Comparison of ENCODE assay signal across 8 cellular contexts in genomic region chr9:15422355-15423327, GRCh38. TPM values are rescaled to one million over a fixed set of nuclear protein-coding genes. Genes with fewer than 3 reads are reported as not detected.
DNase-seq lines count a peak whose midpoint lies in the region; ATAC-seq, FAIRE-seq and TF ChIP-seq lines count a peak whose summit lies in the region.

SNAPC3 (plus strand) TSS chr9:15422876; CDS start chr9:15422880, 4 bp downstream.

- FAIRE-seq in H54 (lab: Jason Lieb, UNC) = peak; percentile 98

- H3K27ac Mint-ChIP-seq in activated T-helper 2 cell treated with anti-CD3 and anti-CD28 coated beads, Interferon-gamma antibody, Interleukin-2, Interleukin-4, amounts not matched to agents 10 μg/mL and 5 μg/mL and 100 μg/mL, durations not matched to agents 14 hours and 24 hours and 36 hours = peak within 1 kb of the TSS; percentile 88
- peak within 1 kb of the TSS; percentile 89 to 96 (median 93) for H3K27ac Mint-ChIP-seq in naive thymus-derived CD4-positive, alpha-beta T cell
- H3K27ac Mint-ChIP-seq in stimulated activated memory B cell treated with anti-CD40 and anti-IgM and Interleukin-4, amounts not matched to agents 10 μg/mL and 1 μg/mL and 100 μg/mL, for 72 hours = peak within 1 kb of the TSS; percentile 96

- TF ChIP-seq POLR2A in H54 (IDR thresholded peaks at IDR 0.05; ENCODE audit: low read depth, low read length) = peak; percentile 80

- POLR2A ChIA-PET in RWPE1 (lab: Yijun Ruan, JAX; ENCODE audit: low non-redundant PET) = no interaction called here
- POLR2A ChIA-PET in naive thymus-derived CD4-positive, alpha-beta T cell (lab: Charles Lee) = interaction anchor here (0.6 to 2.2 kb wide), 9 partner anchors 29 to 130 kb away, joined by 3 to 13 read pairs (median 5); partner anchors contain the start of genes CCDC171, PSIP1 and TTC39B

- H3K9me3 Mint-ChIP-seq in activated T-helper 2 cell treated with anti-CD3 and anti-CD28 coated beads, Interferon-gamma antibody, Interleukin-2, Interleukin-4, amounts not matched to agents 10 μg/mL and 5 μg/mL and 100 μg/mL, durations not matched to agents 14 hours and 24 hours and 36 hours = no peaks in the 10 kb centered on the region
- no peaks in the 10 kb centered on the region for H3K9me3 Mint-ChIP-seq in naive thymus-derived CD4-positive, alpha-beta T cell
- H3K9me3 Mint-ChIP-seq in stimulated activated memory B cell treated with anti-CD40 and anti-IgM and Interleukin-4, amounts not matched to agents 10 μg/mL and 1 μg/mL and 100 μg/mL, for 72 hours = no peaks in the 10 kb centered on the region

- H3K79me2 ChIP-seq in fibroblast of lung (ENCODE audit: control insufficient read depth, insufficient read depth, low read length) = peaks cover 49% of the 10 kb centered on the region

- TF ChIP-seq CTCF in RWPE1 (conservative IDR thresholded peaks at IDR 0.05; ENCODE audit: low read depth) = no peak
- no peak for TF ChIP-seq CTCF in fibroblast of lung (conservative IDR thresholded peaks at IDR 0.05 in 1 of 2, IDR thresholded peaks at IDR 0.05 in 1 of 2; ENCODE audit: low read depth in 1 of 2, low read length in 2 of 2)

- H4K20me1 ChIP-seq in fibroblast of lung (ENCODE audit: control insufficient read depth, extremely low read depth, insufficient read depth, low read length) = no peaks in the 10 kb centered on the region

- peaks cover 40% of the 10 kb centered on the region for H3K4me1 Mint-ChIP-seq in activated T-helper 2 cell treated with anti-CD3 and anti-CD28 coated beads, Interferon-gamma antibody, Interleukin-2, Interleukin-4, amounts not matched to agents 10 μg/mL and 5 μg/mL and 100 μg/mL, durations not matched to agents 14 hours and 24 hours and 36 hours (ENCODE audit: low read depth)
- peaks cover 20 to 47% (median 45%) of the 10 kb centered on the region in 7 donors for H3K4me1 Mint-ChIP-seq in naive thymus-derived CD4-positive, alpha-beta T cell
- H3K4me1 Mint-ChIP-seq in stimulated activated memory B cell treated with anti-CD40 and anti-IgM and Interleukin-4, amounts not matched to agents 10 μg/mL and 1 μg/mL and 100 μg/mL, for 72 hours = peaks cover 26% of the 10 kb centered on the region

- ATAC-seq in naive thymus-derived CD4-positive, alpha-beta T cell = peak; percentile 99
- ATAC-seq in stimulated activated memory B cell treated with anti-CD40 and anti-IgM and Interleukin-4, amounts not matched to agents 10 μg/mL and 1 μg/mL and 100 μg/mL, for 72 hours = peak; percentile 99

- peak within 1 kb of the TSS; percentile 95 for H3K4me3 Mint-ChIP-seq in activated T-helper 2 cell treated with anti-CD3 and anti-CD28 coated beads, Interferon-gamma antibody, Interleukin-2, Interleukin-4, amounts not matched to agents 10 μg/mL and 5 μg/mL and 100 μg/mL, durations not matched to agents 14 hours and 24 hours and 36 hours (ENCODE audit: low read depth)
- peak within 1 kb of the TSS; percentile 89 to 95 (median 92) for H3K4me3 Mint-ChIP-seq in naive thymus-derived CD4-positive, alpha-beta T cell
- H3K4me3 Mint-ChIP-seq in stimulated activated memory B cell treated with anti-CD40 and anti-IgM and Interleukin-4, amounts not matched to agents 10 μg/mL and 1 μg/mL and 100 μg/mL, for 72 hours = peak within 1 kb of the TSS; percentile 85

- peaks cover 5% of the 10 kb centered on the region for H3K27me3 Mint-ChIP-seq in activated T-helper 2 cell treated with anti-CD3 and anti-CD28 coated beads, Interferon-gamma antibody, Interleukin-2, Interleukin-4, amounts not matched to agents 10 μg/mL and 5 μg/mL and 100 μg/mL, durations not matched to agents 14 hours and 24 hours and 36 hours (ENCODE audit: low read depth)
- H3K27me3 Mint-ChIP-seq in naive thymus-derived CD4-positive, alpha-beta T cell = no peaks in the 10 kb centered on the region
- no peaks in the 10 kb centered on the region for H3K27me3 Mint-ChIP-seq in stimulated activated memory B cell treated with anti-CD40 and anti-IgM and Interleukin-4, amounts not matched to agents 10 μg/mL and 1 μg/mL and 100 μg/mL, for 72 hours

- peaks cover 32% of the 10 kb centered on the region for H3K36me3 Mint-ChIP-seq in activated T-helper 2 cell treated with anti-CD3 and anti-CD28 coated beads, Interferon-gamma antibody, Interleukin-2, Interleukin-4, amounts not matched to agents 10 μg/mL and 5 μg/mL and 100 μg/mL, durations not matched to agents 14 hours and 24 hours and 36 hours (ENCODE audit: low read depth)
- H3K36me3 Mint-ChIP-seq in naive thymus-derived CD4-positive, alpha-beta T cell = peaks cover 9 to 19% (median 17%) of the 10 kb centered on the region in 5 donors
- peaks cover 18% of the 10 kb centered on the region for H3K36me3 Mint-ChIP-seq in stimulated activated memory B cell treated with anti-CD40 and anti-IgM and Interleukin-4, amounts not matched to agents 10 μg/mL and 1 μg/mL and 100 μg/mL, for 72 hours

- H3K9ac ChIP-seq in fibroblast of lung (ENCODE audit: insufficient read depth, low read length) = peak within 1 kb of the TSS; percentile 72

- peaks cover 2% of the 10 kb centered on the region for H3K4me1 ChIP-seq in fibroblast of lung (ENCODE audit: control insufficient read depth, extremely low read depth, insufficient read depth, low read length)
- H3K4me1 ChIP-seq in naive thymus-derived CD4-positive, alpha-beta T cell (ENCODE audit: control insufficient read depth in 2 of 2, insufficient read depth in 2 of 2, low read length in 2 of 2) = peaks cover 0 to 8% of the 10 kb centered on the region in 2 donors

- no peaks in the 10 kb centered on the region for H3K9me3 ChIP-seq in fibroblast of lung (ENCODE audit: control insufficient read depth, insufficient read depth, low read depth, low read length)
- no peaks in the 10 kb centered on the region for H3K9me3 ChIP-seq in naive thymus-derived CD4-positive, alpha-beta T cell (ENCODE audit: control insufficient read depth in 2 of 3, low read length in 3 of 3)

- DNase-seq in ELF-1 (ENCODE audit: low read depth, low spot score) (peak; percentile 98), H54 (ENCODE audit: insufficient read length, low spot score) (peak; percentile 87), LoVo (ENCODE audit: low spot score) (peak; percentile 96), RWPE1 (ENCODE audit: low spot score) (peak; percentile 93), fibroblast of lung (ENCODE audit: low read depth in 2 of 2) (peak; percentile 95 to 96)
- peak; percentile 94 for DNase-seq in activated T-helper 2 cell treated with anti-CD3 and anti-CD28 coated beads, Interferon-gamma antibody, Interleukin-2, Interleukin-4, amounts not matched to agents 10 μg/mL and 5 μg/mL and 100 μg/mL, durations not matched to agents 14 hours and 24 hours and 36 hours (ENCODE audit: low spot score)
- peak; percentile 86 to 96 (median 93) for DNase-seq in naive thymus-derived CD4-positive, alpha-beta T cell

- peak within 1 kb of the TSS; percentile 77 to 98 (median 98) for H3K4me3 ChIP-seq in fibroblast of lung (replicated peaks in 1 of 4; ENCODE audit: control extremely low read depth in 1 of 4, insufficient read depth in 1 of 4, low read depth in 3 of 4, low read length in 4 of 4)
- H3K4me3 ChIP-seq in naive thymus-derived CD4-positive, alpha-beta T cell (ENCODE audit: low read length) = peak within 1 kb of the TSS; percentile 90

- CTCF ChIA-PET in RWPE1 (lab: Yijun Ruan, JAX) = interaction anchor here (0.6 to 1.0 kb wide), 2 partner anchors 111 to 214 kb away, joined by 3 read pairs; no protein-coding TSS in a partner anchor
- CTCF ChIA-PET in naive thymus-derived CD4-positive, alpha-beta T cell (lab: Charles Lee) = interaction anchor here (0.7 kb wide), 1 partner anchor 130 kb away, joined by 3 read pairs; no protein-coding TSS in a partner anchor

- peak within 1 kb of the TSS; percentile 82 for H3K4me2 ChIP-seq in fibroblast of lung (ENCODE audit: extremely low read depth, insufficient read depth, low read length)

- peak within 1 kb of the TSS; percentile 93 for H2AFZ ChIP-seq in fibroblast of lung (ENCODE audit: low read length)

- H3K36me3 ChIP-seq in fibroblast of lung (ENCODE audit: control insufficient read depth, insufficient read depth, low read length) = peaks cover 2% of the 10 kb centered on the region
- peaks cover 0 to 20% (median 0%) of the 10 kb centered on the region in 3 experiments for H3K36me3 ChIP-seq in naive thymus-derived CD4-positive, alpha-beta T cell (ENCODE audit: control insufficient read depth in 2 of 3, insufficient read depth in 3 of 3, low read length in 3 of 3)

- H3K27ac ChIP-seq in RWPE1 (peak within 1 kb of the TSS; percentile 79), fibroblast of lung (ENCODE audit: insufficient read depth, low read length) (peak within 1 kb of the TSS; percentile 87)
- H3K27ac ChIP-seq in naive thymus-derived CD4-positive, alpha-beta T cell (ENCODE audit: low read depth, low read length) = peak within 1 kb of the TSS; percentile 74

- intact Hi-C loops in activated T-helper 2 cell treated with anti-CD3 and anti-CD28 coated beads, Interferon-gamma antibody, Interleukin-2, Interleukin-4, amounts not matched to agents 10 μg/mL and 5 μg/mL and 100 μg/mL, durations not matched to agents 14 hours and 24 hours and 36 hours (cut with micrococcal nuclease) = loop anchor here (1.0 to 5.0 kb wide), 8 partner anchors 65 to 194 kb away; partner anchors contain the start of gene CCDC171
- intact Hi-C loops in naive thymus-derived CD4-positive, alpha-beta T cell (cut with micrococcal nuclease) = loop anchor here (1.0 to 10.0 kb wide), 16 partner anchors 44 to 212 kb away; partner anchors contain the start of genes CCDC171 (in 2 of the 2), PSIP1 (in 1 of the 2) and TTC39B (in 1 of the 2)

- no peaks in the 10 kb centered on the region for H3K27me3 ChIP-seq in fibroblast of lung (ENCODE audit: control insufficient read depth, insufficient read depth, low read length)
- no peaks in the 10 kb centered on the region for H3K27me3 ChIP-seq in naive thymus-derived CD4-positive, alpha-beta T cell (ENCODE audit: control insufficient read depth in 2 of 2, insufficient read depth in 2 of 2, low read length in 2 of 2)

RNA-seq across cellular contexts. Expression of gene SNAPC3, which starts in this region (rescaled TPM):
- total RNA-seq in activated T-helper 2 cell treated with anti-CD3 and anti-CD28 coated beads, Interferon-gamma antibody, Interleukin-2, Interleukin-4, amounts not matched to agents 10 μg/mL and 5 μg/mL and 100 μg/mL, durations not matched to agents 14 hours and 24 hours and 36 hours = 34.0 and 34.7 TPM in 2 replicates
- total RNA-seq in fibroblast of lung = 33.1 and 43.4 TPM in 2 replicates
- polyA plus RNA-seq in fibroblast of lung = 37.9 and 54.9 TPM in 2 replicates
- 21.7 and 30.8 TPM in 2 replicates for polyA plus RNA-seq in fibroblast of lung (2012)
- 3.9 and 8.6 TPM in 2 replicates for polyA minus RNA-seq in fibroblast of lung (ENCODE audit: low replicate concordance)
- total RNA-seq in naive thymus-derived CD4-positive, alpha-beta T cell = 10 to 100 TPM; 11.9 to 44.4 (median 33.5) TPM
- 10 to 100 TPM; 10.1 to 11.4 TPM for polyA plus RNA-seq in naive thymus-derived CD4-positive, alpha-beta T cell

Comparison
In these comparisons a context has a peak if more than half of its experiments do, and no peak if none do; other contexts are left out.
1. Peak in every context shown above with its lines: DNase-seq, ATAC-seq, H3K4me3 ChIP-seq and H3K27ac ChIP-seq.